Comparison of ENCODE assay signal across 15 cellular contexts in genomic region chr22:40413873-40414272, GRCh38. TPM values are rescaled to one million over a fixed set of nuclear protein-coding genes. Genes with fewer than 3 reads are reported as not detected.
DNase-seq lines count a peak whose midpoint lies in the region; ATAC-seq, FAIRE-seq and TF ChIP-seq lines count a peak whose summit lies in the region.
"Had no signal": no experiment of that assay in that cellular context is flagged by ENCODE, and none has a peak within 500 bp of the region (broad histone marks: within the 10 kb centered on the region; RNA-seq: fewer than 3 reads in every experiment).

No MANE protein-coding gene starts in this region.

- H3K27ac Mint-ChIP-seq in activated CD8-positive, alpha-beta T cell treated with anti-CD3 and anti-CD28 coated beads, Interleukin-2, amount 10 ng/mL, durations not matched to agents 7 days and 5 days, result peak overlapping the region; percentile 55
- peak overlapping the region in 8 of 10 donors; percentile 0 to 96 (median 90) for H3K27ac Mint-ChIP-seq in naive thymus-derived CD8-positive, alpha-beta T cell

- ATAC-seq in activated CD8-positive, alpha-beta T cell treated with anti-CD3 and anti-CD28 coated beads, Interleukin-2, amount 10 ng/mL, durations not matched to agents 7 days and 5 days, result no peak
- ATAC-seq in naive thymus-derived CD8-positive, alpha-beta T cell, result no peak

- intact Hi-C loops in testis (cut with DNase I; ENCODE audit: low total_unique reads), result loop anchor here (10.0 kb wide), 1 partner anchor 341 kb away; no protein-coding TSS in a partner anchor

- H3K36me3 Mint-ChIP-seq in activated CD8-positive, alpha-beta T cell treated with anti-CD3 and anti-CD28 coated beads, Interleukin-2, amount 10 ng/mL, durations not matched to agents 7 days and 5 days (ENCODE audit: low read depth), result peaks cover 57% of the 10 kb centered on the region
- peaks cover 3 to 79% (median 5%) of the 10 kb centered on the region in 3 donors for H3K36me3 Mint-ChIP-seq in naive thymus-derived CD8-positive, alpha-beta T cell

- FAIRE-seq in GM12892 (lab: Jason Lieb, UNC), result peak; percentile 89
- FAIRE-seq: D721Med had no signal

- H3K4me1 ChIP-seq in testis, result no peaks in the 10 kb centered on the region

- no peaks in the 10 kb centered on the region for H3K9me3 ChIP-seq in testis
- H3K9me3 ChIP-seq: thoracic aorta had no signal

- no peaks in the 10 kb centered on the region for H3K27me3 ChIP-seq in testis

- H3K4me3 ChIP-seq in testis, result no peak overlapping the region
- H3K4me3 ChIP-seq: thoracic aorta had no signal

- TF ChIP-seq CTCF in 22Rv1 (IDR thresholded peaks at IDR 0.05) (no peak), testis (IDR thresholded peaks at IDR 0.05) (no peak)

- DNase-seq in GM12892 (ENCODE audit: insufficient read length), result no peak
- no peak for DNase-seq in activated CD8-positive, alpha-beta T cell treated with anti-CD3 and anti-CD28 coated beads, Interleukin-2, amount 10 ng/mL, durations not matched to agents 7 days and 5 days
- DNase-seq in naive thymus-derived CD8-positive, alpha-beta T cell, result no peak
- no peak for DNase-seq in COLO829 (ENCODE audit: low spot score)
- DNase-seq in testis, result no peak
- no peak for DNase-seq in NCI-H82 treated with DMSO at 0.1 percent for 48 hours (lab: John Stamatoyannopoulos, UW; ENCODE audit: unreplicated experiment)
- DNase-seq in GDM1 (lab: John Stamatoyannopoulos, UW), result no peak
- DNase-seq: activated effector memory CD4-positive, alpha-beta T cell treated with anti-CD3 and anti-CD28 coated beads, Interleukin-2, amount 50 U/mL, for 16 hours; effector CD4-positive, alpha-beta T cell; H7; left colon; SHP77 treated with DMSO at 0.1 percent for 48 hours had no signal

- CTCF ChIA-PET in activated CD8-positive, alpha-beta T cell treated with anti-CD3 and anti-CD28 coated beads, Interleukin-2, amount 10 ng/mL, durations not matched to agents 7 days and 5 days (lab: Charles Lee), result interaction anchor here (0.7 kb wide), 1 partner anchor 269 kb away, joined by 3 read pairs; no protein-coding TSS in a partner anchor

- H3K4me1 Mint-ChIP-seq in activated CD8-positive, alpha-beta T cell treated with anti-CD3 and anti-CD28 coated beads, Interleukin-2, amount 10 ng/mL, durations not matched to agents 7 days and 5 days (ENCODE audit: low read depth), result peaks cover 39% of the 10 kb centered on the region
- peaks cover 34 to 57% (median 47%) of the 10 kb centered on the region in 4 donors for H3K4me1 Mint-ChIP-seq in naive thymus-derived CD8-positive, alpha-beta T cell

- H3K27ac ChIP-seq in 22Rv1 (0 out of 2 replicates have a peak overlapping the region, but pooled peaks have one; percentile 12), testis (no peak overlapping the region)
- H3K27ac ChIP-seq: thoracic aorta had no signal

- H3K36me3 ChIP-seq in testis (ENCODE audit: low read depth, missing control alignments), result no peaks in the 10 kb centered on the region

- H3K27me3 Mint-ChIP-seq in activated CD8-positive, alpha-beta T cell treated with anti-CD3 and anti-CD28 coated beads, Interleukin-2, amount 10 ng/mL, durations not matched to agents 7 days and 5 days (ENCODE audit: low read depth), result no peaks in the 10 kb centered on the region
- H3K27me3 Mint-ChIP-seq in naive thymus-derived CD8-positive, alpha-beta T cell, result no peaks in the 10 kb centered on the region

- WGBS in testis, 2 donors, result 88% methylated on average over 13 of the region's 13 CpGs

- TF ChIP-seq POLR2A in GM12892 (IDR thresholded peaks at IDR 0.05; ENCODE audit: low read depth, low read length) (0 out of 2 replicates have a peak, but pooled peaks have one; percentile 22), testis (IDR thresholded peaks at IDR 0.05) (no peak)

- H3K9me3 Mint-ChIP-seq in activated CD8-positive, alpha-beta T cell treated with anti-CD3 and anti-CD28 coated beads, Interleukin-2, amount 10 ng/mL, durations not matched to agents 7 days and 5 days (ENCODE audit: insufficient read depth), result no peaks in the 10 kb centered on the region
- H3K9me3 Mint-ChIP-seq in naive thymus-derived CD8-positive, alpha-beta T cell, result no peaks in the 10 kb centered on the region

- H3K4me3 Mint-ChIP-seq in activated CD8-positive, alpha-beta T cell treated with anti-CD3 and anti-CD28 coated beads, Interleukin-2, amount 10 ng/mL, durations not matched to agents 7 days and 5 days, result no peak overlapping the region
- peak overlapping the region in 1 of 10 donors; percentile 19 for H3K4me3 Mint-ChIP-seq in naive thymus-derived CD8-positive, alpha-beta T cell

- POLR2A ChIA-PET in activated CD8-positive, alpha-beta T cell treated with anti-CD3 and anti-CD28 coated beads, Interleukin-2, amount 10 ng/mL, durations not matched to agents 7 days and 5 days (lab: Charles Lee), result no interaction called here
- POLR2A ChIA-PET in naive thymus-derived CD8-positive, alpha-beta T cell (lab: Charles Lee), result interaction anchor here (2.9 kb wide), 1 partner anchor 12 kb away, joined by 13 read pairs; no protein-coding TSS in a partner anchor

RNA-seq across cellular contexts. Expression of gene SGSM3, which starts 43.5 kb away (rescaled TPM):
- 48.3 TPM for polyA plus RNA-seq in GM12892 (2012; ENCODE audit: missing spikeins)
- 100 to 1,000 TPM; 105 TPM for total RNA-seq in activated CD8-positive, alpha-beta T cell treated with anti-CD3 and anti-CD28 coated beads, Interleukin-2, amount 10 ng/mL, durations not matched to agents 7 days and 5 days
- total RNA-seq in naive thymus-derived CD8-positive, alpha-beta T cell, result 100 to 1,000 TPM; 117 to 118 TPM
- 10 to 100 TPM; 53.3 to 63.3 (median 62.0) TPM for polyA plus RNA-seq in naive thymus-derived CD8-positive, alpha-beta T cell
- 10 to 100 TPM; 75.8 to 84.7 TPM for total RNA-seq in testis
- 92.8 TPM for polyA plus RNA-seq in testis (ENCODE audit: insufficient read depth, low read depth, low replicate concordance)
